Comparison of ENCODE assay signal across 8 cellular contexts in the genomic region with DNA sequence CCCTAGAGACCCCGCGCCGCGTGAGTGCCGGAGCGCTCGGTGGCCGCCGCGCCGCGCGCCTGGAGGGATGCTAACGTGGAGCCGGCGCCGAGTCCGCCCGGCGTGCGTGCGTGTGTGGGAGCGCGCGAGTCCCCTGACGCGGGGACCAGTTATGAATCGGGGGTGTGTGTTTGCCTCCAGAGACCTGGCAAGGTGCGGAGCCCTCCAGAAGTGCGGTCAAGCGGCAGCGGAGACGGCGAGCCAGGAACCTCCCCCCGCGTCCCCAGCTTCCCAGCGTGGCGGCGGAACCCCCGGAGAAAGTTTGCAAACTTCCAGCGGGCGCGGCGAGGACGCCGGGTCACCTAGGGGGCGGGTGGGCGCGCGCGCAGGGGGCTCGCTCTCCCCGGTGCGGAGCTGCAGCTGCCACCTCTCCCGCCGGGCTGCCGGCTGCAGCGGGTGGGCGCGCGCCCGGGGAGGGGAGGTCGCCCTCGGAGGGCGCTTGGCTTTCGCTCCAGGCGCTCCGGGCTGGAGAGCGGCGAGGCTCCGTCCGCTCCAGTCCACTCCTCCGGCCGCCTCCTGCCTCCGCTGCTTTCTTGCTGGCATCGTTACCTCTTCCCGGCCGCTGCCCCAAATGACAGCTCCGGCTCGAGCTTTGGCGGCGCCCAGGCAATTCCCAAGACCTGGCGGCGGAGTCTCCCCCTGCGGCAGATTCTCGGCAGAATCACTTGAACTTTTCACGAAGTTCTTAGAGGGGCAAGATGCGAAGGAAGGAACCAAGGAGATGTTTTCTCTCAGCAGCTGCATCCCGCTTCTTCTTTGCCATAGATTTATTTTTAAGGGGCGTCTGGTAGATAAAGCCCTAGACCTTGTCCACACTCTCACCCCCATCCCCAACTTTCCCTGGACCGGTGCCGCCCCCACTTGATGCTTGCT. TPM values are rescaled to one million over a fixed set of nuclear protein-coding genes. Genes with fewer than 3 reads are reported as not detected.
A peak's percentile ranks its signal among the peaks of the same experiment; 100 is the strongest.
DNase-seq lines count a peak whose midpoint lies in the region; ATAC-seq and TF ChIP-seq lines count a peak whose summit lies in the region.

No MANE protein-coding gene starts in this region.

- H4K20me1 ChIP-seq in osteoblast (ENCODE audit: insufficient read depth, low read length) = no peaks in the 10 kb centered on the region

- no peaks in the 10 kb centered on the region for H3K36me3 Mint-ChIP-seq in CD8-positive, alpha-beta T cell
- peaks cover 2% of the 10 kb centered on the region for H3K36me3 Mint-ChIP-seq in activated T-helper 1 cell treated with anti-CD3 and anti-CD28 coated beads, Interleukin-12 subunit alpha, Interleukin-12 subunit beta, Interleukin-2, Interleukin-4 antibody, amounts not matched to agents 30 ng/mL and 10 ng/mL and 1 ng/mL, durations not matched to agents 14 hours and 24 hours and 36 hours (ENCODE audit: low read depth)
- H3K36me3 Mint-ChIP-seq in glutamatergic neuron (ENCODE audit: unreplicated experiment) = no peaks in the 10 kb centered on the region

- H3K27ac Mint-ChIP-seq in CD8-positive, alpha-beta T cell = no peak overlapping the region
- H3K27ac Mint-ChIP-seq in activated T-helper 1 cell treated with anti-CD3 and anti-CD28 coated beads, Interleukin-12 subunit alpha, Interleukin-12 subunit beta, Interleukin-2, Interleukin-4 antibody, amounts not matched to agents 30 ng/mL and 10 ng/mL and 1 ng/mL, durations not matched to agents 14 hours and 24 hours and 36 hours = peak overlapping the region; percentile 86
- peak overlapping the region; percentile 99 for H3K27ac Mint-ChIP-seq in glutamatergic neuron (ENCODE audit: unreplicated experiment)

- no peak for TF ChIP-seq CTCF in CD8-positive, alpha-beta T cell (IDR thresholded peaks at IDR 0.05)
- TF ChIP-seq CTCF in glutamatergic neuron (IDR thresholded peaks at IDR 0.05; ENCODE audit: partially characterized antibody, unreplicated experiment) (no peak), osteoblast (IDR thresholded peaks at IDR 0.05; ENCODE audit: extremely low read depth, low read depth, low read length) (no peak)

- no peaks in the 10 kb centered on the region for H3K9me3 ChIP-seq in CD8-positive, alpha-beta T cell (ENCODE audit: low read length)
- H3K9me3 ChIP-seq in osteoblast (ENCODE audit: low read depth, low read length) = no peaks in the 10 kb centered on the region

- peak overlapping the region; percentile 99 for H3K4me2 ChIP-seq in osteoblast (ENCODE audit: insufficient read depth, low read length)

- peak overlapping the region; percentile 50 for H3K4me3 ChIP-seq in CD8-positive, alpha-beta T cell (ENCODE audit: low read depth, low read length)
- H3K4me3 ChIP-seq in osteoblast (ENCODE audit: insufficient read depth, low read length) = peak overlapping the region; percentile 84

- peaks cover 69% of the 10 kb centered on the region for H3K27me3 Mint-ChIP-seq in CD8-positive, alpha-beta T cell (ENCODE audit: low read depth)
- H3K27me3 Mint-ChIP-seq in activated T-helper 1 cell treated with anti-CD3 and anti-CD28 coated beads, Interleukin-12 subunit alpha, Interleukin-12 subunit beta, Interleukin-2, Interleukin-4 antibody, amounts not matched to agents 30 ng/mL and 10 ng/mL and 1 ng/mL, durations not matched to agents 14 hours and 24 hours and 36 hours (ENCODE audit: insufficient read depth) = peaks cover 56% of the 10 kb centered on the region
- peaks cover 17% of the 10 kb centered on the region for H3K27me3 Mint-ChIP-seq in glutamatergic neuron (ENCODE audit: unreplicated experiment)

- no peaks in the 10 kb centered on the region for H3K36me3 ChIP-seq in CD8-positive, alpha-beta T cell (ENCODE audit: insufficient read depth, low read length)
- H3K36me3 ChIP-seq in osteoblast (ENCODE audit: insufficient read depth, low read length) = no peaks in the 10 kb centered on the region

- no peak overlapping the region for H3K27ac ChIP-seq in CD8-positive, alpha-beta T cell (ENCODE audit: low read depth, low read length)
- peak overlapping the region; percentile 94 for H3K27ac ChIP-seq in osteoblast (ENCODE audit: low read depth, low read length)

- peaks cover 35% of the 10 kb centered on the region for H3K27me3 ChIP-seq in CD8-positive, alpha-beta T cell (ENCODE audit: insufficient read depth, low read length)
- no peaks in the 10 kb centered on the region for H3K27me3 ChIP-seq in osteoblast (ENCODE audit: insufficient read depth, low read length)

- POLR2A ChIA-PET in CD8-positive, alpha-beta T cell (lab: Charles Lee) = interaction anchor here (1.2 kb wide), 1 partner anchor 9 kb away, joined by 3 read pairs; no protein-coding TSS in a partner anchor

- CTCF ChIA-PET in CD8-positive, alpha-beta T cell (lab: Charles Lee) = no interaction called here

- no peaks in the 10 kb centered on the region for H3K79me2 ChIP-seq in osteoblast (ENCODE audit: insufficient read depth, low read length)

- H3K4me1 Mint-ChIP-seq in CD8-positive, alpha-beta T cell (ENCODE audit: low read depth) = peaks cover 27% of the 10 kb centered on the region
- peaks cover 28% of the 10 kb centered on the region for H3K4me1 Mint-ChIP-seq in activated T-helper 1 cell treated with anti-CD3 and anti-CD28 coated beads, Interleukin-12 subunit alpha, Interleukin-12 subunit beta, Interleukin-2, Interleukin-4 antibody, amounts not matched to agents 30 ng/mL and 10 ng/mL and 1 ng/mL, durations not matched to agents 14 hours and 24 hours and 36 hours (ENCODE audit: low read depth)
- H3K4me1 Mint-ChIP-seq in glutamatergic neuron (ENCODE audit: low read depth, unreplicated experiment) = peaks cover 3% of the 10 kb centered on the region

- H2AFZ ChIP-seq in osteoblast (ENCODE audit: low read length) = no peak overlapping the region

- no peak for DNase-seq in CD8-positive, alpha-beta T cell
- no peak for DNase-seq in activated T-helper 1 cell treated with anti-CD3 and anti-CD28 coated beads, Interleukin-12 subunit alpha, Interleukin-12 subunit beta, Interleukin-2, Interleukin-4 antibody, amounts not matched to agents 30 ng/mL and 10 ng/mL and 1 ng/mL, durations not matched to agents 14 hours and 24 hours and 36 hours (ENCODE audit: low spot score)
- DNase-seq in glutamatergic neuron (peak; percentile 68), osteoblast (ENCODE audit: insufficient read length, low spot score, missing footprints) (peak; percentile 83), HuH-7 (ENCODE audit: low spot score) (no peak)

- no peaks in the 10 kb centered on the region for H3K9me3 Mint-ChIP-seq in CD8-positive, alpha-beta T cell
- no peaks in the 10 kb centered on the region for H3K9me3 Mint-ChIP-seq in activated T-helper 1 cell treated with anti-CD3 and anti-CD28 coated beads, Interleukin-12 subunit alpha, Interleukin-12 subunit beta, Interleukin-2, Interleukin-4 antibody, amounts not matched to agents 30 ng/mL and 10 ng/mL and 1 ng/mL, durations not matched to agents 14 hours and 24 hours and 36 hours
- peaks cover 9% of the 10 kb centered on the region for H3K9me3 Mint-ChIP-seq in glutamatergic neuron (ENCODE audit: unreplicated experiment)

- intact Hi-C loops in CD8-positive, alpha-beta T cell (cut with DNase I, micrococcal nuclease) = no loop called here
- intact Hi-C loops in activated T-helper 1 cell treated with anti-CD3 and anti-CD28 coated beads, Interleukin-12 subunit alpha, Interleukin-12 subunit beta, Interleukin-2, Interleukin-4 antibody, amounts not matched to agents 30 ng/mL and 10 ng/mL and 1 ng/mL, durations not matched to agents 14 hours and 24 hours and 36 hours (cut with micrococcal nuclease) = no loop called here

- no peak for ATAC-seq in CD8-positive, alpha-beta T cell
- ATAC-seq in HG02610 (IDR thresholded peaks at IDR 0.05; ENCODE audit: unreplicated experiment) (peak; percentile 19), GM19463 (IDR thresholded peaks at IDR 0.05; ENCODE audit: unreplicated experiment) (no peak), GM21786 (IDR thresholded peaks at IDR 0.05; ENCODE audit: unreplicated experiment) (no peak)

- peak overlapping the region; percentile 85 for H3K4me3 Mint-ChIP-seq in CD8-positive, alpha-beta T cell
- H3K4me3 Mint-ChIP-seq in activated T-helper 1 cell treated with anti-CD3 and anti-CD28 coated beads, Interleukin-12 subunit alpha, Interleukin-12 subunit beta, Interleukin-2, Interleukin-4 antibody, amounts not matched to agents 30 ng/mL and 10 ng/mL and 1 ng/mL, durations not matched to agents 14 hours and 24 hours and 36 hours = peak overlapping the region; percentile 84
- peak overlapping the region; percentile 97 for H3K4me3 Mint-ChIP-seq in glutamatergic neuron (ENCODE audit: unreplicated experiment)

- H3K4me1 ChIP-seq in CD8-positive, alpha-beta T cell (ENCODE audit: insufficient read depth, low read length) = peaks cover 20% of the 10 kb centered on the region
- peaks cover 35% of the 10 kb centered on the region for H3K4me1 ChIP-seq in osteoblast (ENCODE audit: insufficient read depth, low read length)

RNA-seq across cellular contexts. Expression of a gene that starts 2.3 kb away (rescaled TPM):
- total RNA-seq in CD8-positive, alpha-beta T cell = not detected
- total RNA-seq in activated T-helper 1 cell treated with anti-CD3 and anti-CD28 coated beads, Interleukin-12 subunit alpha, Interleukin-12 subunit beta, Interleukin-2, Interleukin-4 antibody, amounts not matched to agents 30 ng/mL and 10 ng/mL and 1 ng/mL, durations not matched to agents 14 hours and 24 hours and 36 hours = not detected in 2 replicates
- 50.4 TPM for total RNA-seq in glutamatergic neuron (ENCODE audit: unreplicated experiment)
- 5.0 and 5.1 TPM in 2 replicates for total RNA-seq in osteoblast

Comparison
In these comparisons a context has a peak if more than half of its experiments do, and no peak if none do; other contexts are left out.
1. DNase-seq: peak in glutamatergic neuron (single experiment) and osteoblast (single experiment); none in CD8-positive, alpha-beta T cell (0 of 7), activated T-helper 1 cell treated with anti-CD3 and anti-CD28 coated beads, Interleukin-12 subunit alpha, Interleukin-12 subunit beta, Interleukin-2, Interleukin-4 antibody, amounts not matched to agents 30 ng/mL and 10 ng/mL and 1 ng/mL, durations not matched to agents 14 hours and 24 hours and 36 hours (single experiment) and HuH-7 (single experiment).
2. Peak in every context shown above with its lines, with median percentiles within 50 percentile points of each other: H3K4me3 Mint-ChIP-seq.